30 cellular contexts compared by ENCODE assay signal in the genomic region with DNA sequence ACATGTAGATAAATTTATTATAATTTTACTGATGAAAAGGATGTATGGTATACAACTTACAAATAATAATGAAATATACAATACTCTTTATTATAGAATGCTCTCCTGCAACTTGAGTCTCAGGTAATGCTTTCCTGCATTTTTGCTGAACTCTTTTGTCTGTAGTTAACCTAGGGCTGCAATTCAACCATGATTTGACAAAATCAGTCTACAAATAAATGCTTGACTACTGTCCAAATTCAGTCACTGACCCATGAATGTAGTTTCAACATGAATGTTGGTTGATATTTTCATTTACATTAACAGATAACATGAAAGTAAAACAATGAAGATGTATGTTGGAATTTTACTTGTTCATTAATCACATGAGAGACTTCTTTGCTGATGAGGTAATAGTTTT.
"Had no signal": no experiment of that assay in that cellular context is flagged by ENCODE, and none has a peak within 500 bp of the region (broad histone marks: within the 10 kb centered on the region; RNA-seq: fewer than 3 reads in every experiment).

No MANE protein-coding gene starts in this region.

- H3K36me3 ChIP-seq: left lung, pancreas, prostate gland, sigmoid colon, spleen, suprapubic skin, thoracic aorta, tibial artery, uterus had no signal

- H3K36me3 Mint-ChIP-seq: naive thymus-derived CD4-positive, alpha-beta T cell; natural killer cell treated with Interleukin-12 subunit alpha and Interleukin-12 subunit beta and Interleukin-15 and Interleukin-18, amount 100 ng/mL, for 72 hours; stimulated activated effector memory CD8-positive, alpha-beta T cell treated with anti-CD3 and anti-CD28 coated beads, Interleukin-12 subunit alpha, Interleukin-12 subunit beta, amount 100 ng/mL, for 72 hours; type B pancreatic cell had no signal

- H3K4me3 ChIP-seq: left lung, lung, mucosa of descending colon, pancreas, prostate gland, sigmoid colon, spleen, suprapubic skin, thoracic aorta, tibial artery, uterus had no signal

- H3K27ac ChIP-seq: left lung, pancreas, prostate gland, sigmoid colon, spleen, suprapubic skin, thoracic aorta, tibial artery, uterus had no signal

- H3K27me3 ChIP-seq: left lung, pancreas, sigmoid colon, spleen, tibial artery, uterus had no signal

- H3K9me3 ChIP-seq: left lung, mucosa of descending colon, pancreas, prostate gland, sigmoid colon, spleen, suprapubic skin, thoracic aorta, tibial artery, uterus had no signal

- FAIRE-seq: keratinocyte, pancreas, small intestine had no signal

- H3K27ac Mint-ChIP-seq: naive thymus-derived CD4-positive, alpha-beta T cell; natural killer cell treated with Interleukin-12 subunit alpha and Interleukin-12 subunit beta and Interleukin-15 and Interleukin-18, amount 100 ng/mL, for 72 hours; stimulated activated effector memory CD8-positive, alpha-beta T cell treated with anti-CD3 and anti-CD28 coated beads, Interleukin-12 subunit alpha, Interleukin-12 subunit beta, amount 100 ng/mL, for 72 hours; stimulated activated naive CD8-positive, alpha-beta T cell treated with anti-CD3 and anti-CD28 coated beads, Interleukin-15, Interleukin-2, amounts not matched to agents 100 ng/mL and 50 ng/mL, for 24 hours; type B pancreatic cell had no signal

- H3K4me1 ChIP-seq: left lung, pancreas, prostate gland, sigmoid colon, spleen, suprapubic skin, tibial artery, uterus had no signal

- H3K9me3 Mint-ChIP-seq: naive thymus-derived CD4-positive, alpha-beta T cell; natural killer cell treated with Interleukin-12 subunit alpha and Interleukin-12 subunit beta and Interleukin-15 and Interleukin-18, amount 100 ng/mL, for 72 hours; neural crest cell; stimulated activated effector memory CD8-positive, alpha-beta T cell treated with anti-CD3 and anti-CD28 coated beads, Interleukin-12 subunit alpha, Interleukin-12 subunit beta, amount 100 ng/mL, for 72 hours; stimulated activated naive CD8-positive, alpha-beta T cell treated with anti-CD3 and anti-CD28 coated beads, Interleukin-15, Interleukin-2, amounts not matched to agents 100 ng/mL and 50 ng/mL, for 24 hours; type B pancreatic cell had no signal

- H3K4me3 Mint-ChIP-seq: naive thymus-derived CD4-positive, alpha-beta T cell; natural killer cell treated with Interleukin-12 subunit alpha and Interleukin-12 subunit beta and Interleukin-15 and Interleukin-18, amount 100 ng/mL, for 72 hours; neural crest cell; stimulated activated effector memory CD8-positive, alpha-beta T cell treated with anti-CD3 and anti-CD28 coated beads, Interleukin-12 subunit alpha, Interleukin-12 subunit beta, amount 100 ng/mL, for 72 hours; stimulated activated naive CD8-positive, alpha-beta T cell treated with anti-CD3 and anti-CD28 coated beads, Interleukin-15, Interleukin-2, amounts not matched to agents 100 ng/mL and 50 ng/mL, for 24 hours; type B pancreatic cell had no signal

- H3K4me1 Mint-ChIP-seq: naive thymus-derived CD4-positive, alpha-beta T cell; stimulated activated effector memory CD8-positive, alpha-beta T cell treated with anti-CD3 and anti-CD28 coated beads, Interleukin-12 subunit alpha, Interleukin-12 subunit beta, amount 100 ng/mL, for 72 hours had no signal

- DNase-seq: hippocampal formation; kidney glomerular epithelial cell; left cardiac atrium; left lung; mesendoderm; midbrain; mucosa of descending colon; naive thymus-derived CD4-positive, alpha-beta T cell; nucleus accumbens; pancreas; posterior cingulate gyrus; retina; right cardiac atrium; sigmoid colon; small intestine; spleen; stimulated activated CD4-positive, alpha-beta T cell treated with anti-CD3 and anti-CD28 coated beads, Interleukin-4, amount 100 ng/mL, for 24 hours; stimulated activated naive CD4-positive, alpha-beta T cell; tibial artery; uterus had no signal
